8 cellular contexts compared by ENCODE assay signal in genomic region chr3:49021213-49021812, GRCh38. TPM values are rescaled to one million over a fixed set of nuclear protein-coding genes. Genes with fewer than 3 reads are reported as not detected.
DNase-seq lines count a peak whose midpoint lies in the region; FAIRE-seq and TF ChIP-seq lines count a peak whose summit lies in the region.

No MANE protein-coding gene starts in this region.

- peaks cover 80% of the 10 kb centered on the region for H3F3A ChIP-seq in MM.1S (ENCODE audit: insufficient read depth, low read length)

- 0 to 2% (median 1%) methylated on average over 15 to 60 of the region's 60 CpGs for WGBS in stomach, 5 donors

- peak in 2 of 4 donors; percentile 99 for TF ChIP-seq POLR2A in stomach (IDR thresholded peaks at IDR 0.05)

- peak overlapping the region; percentile 93 for H3K4me3 ChIP-seq in MM.1S (ENCODE audit: low read length)
- H3K4me3 ChIP-seq in fibroblast of villous mesenchyme (ENCODE audit: low read depth, low read length) = peak overlapping the region; percentile 91
- H3K4me3 ChIP-seq in stomach = peak overlapping the region; percentile 77 to 94 (median 85)

- intact Hi-C loops in stomach (cut with DNase I; ENCODE audit: low total_unique reads) = no loop called here

- H3K4me2 ChIP-seq in MM.1S (ENCODE audit: low read depth, low read length) = peak overlapping the region; percentile 95

- H3K4me3 Mint-ChIP-seq in neural crest cell = peak overlapping the region; percentile 98

- H3K4me1 ChIP-seq in MM.1S (ENCODE audit: low read length) (peaks cover 50% of the 10 kb centered on the region), stomach (peaks cover 44 to 79% (median 77%) of the 10 kb centered on the region in 4 donors)

- peaks cover 36% of the 10 kb centered on the region for H3K4me1 Mint-ChIP-seq in neural crest cell

- DNase-seq in HCEC 1CT (peak; percentile 96), MM.1S (peak; percentile 99), SHP77 treated with DMSO at 0.1 percent for 48 hours (lab: John Stamatoyannopoulos, UW) (peak; percentile 93), activated gamma-delta T cell treated with Interleukin-2 at 50 U/mL for 16 hours (peak; percentile 99), fibroblast of villous mesenchyme (ENCODE audit: low read depth) (peak; percentile 98), neural crest cell (ENCODE audit: low read depth, low spot score) (peak; percentile 98), stomach (peak; percentile 100)

- H3K9me2 ChIP-seq in MM.1S (replicated peaks; ENCODE audit: insufficient read depth, low read length) = no peaks in the 10 kb centered on the region

- H2AFZ ChIP-seq in MM.1S (ENCODE audit: low read length) = peak overlapping the region; percentile 80

- peaks cover 16% of the 10 kb centered on the region for H3K36me3 Mint-ChIP-seq in neural crest cell (ENCODE audit: low read depth)

- no peaks in the 10 kb centered on the region for H4K20me1 ChIP-seq in MM.1S (ENCODE audit: insufficient read depth, low read length)

- peaks cover 9% of the 10 kb centered on the region; the same call in 1 of the 2 replicates for H3K36me3 ChIP-seq in MM.1S (replicated peaks; ENCODE audit: insufficient read depth, low read length)
- peaks cover 30 to 41% (median 40%) of the 10 kb centered on the region in 4 donors for H3K36me3 ChIP-seq in stomach

- H3K9me3 Mint-ChIP-seq in neural crest cell = no peaks in the 10 kb centered on the region

- TF ChIP-seq EP300 in stomach (IDR thresholded peaks at IDR 0.05) = no peak

- H3K27me3 Mint-ChIP-seq in neural crest cell (ENCODE audit: low read depth) = peaks cover 6% of the 10 kb centered on the region

- H3K27ac Mint-ChIP-seq in neural crest cell (ENCODE audit: unreplicated experiment) = peak overlapping the region; percentile 98

- H3K27ac ChIP-seq in MM.1S (ENCODE audit: low read length) (peak overlapping the region; percentile 99), stomach (peak overlapping the region; percentile 98 to 100 (median 99))

- FAIRE-seq in G401.6 (lab: Jason Lieb, UNC) = peak; percentile 97

- H3K9ac ChIP-seq in MM.1S (ENCODE audit: low read length) = peak overlapping the region; percentile 97

- no peaks in the 10 kb centered on the region for H3K9me3 ChIP-seq in MM.1S (replicated peaks; ENCODE audit: insufficient read depth, low read length)
- no peaks in the 10 kb centered on the region for H3K9me3 ChIP-seq in stomach

- no peak for TF ChIP-seq CTCF in MM.1S (IDR thresholded peaks at IDR 0.05; ENCODE audit: low read length)
- no peak for TF ChIP-seq CTCF in fibroblast of villous mesenchyme (IDR thresholded peaks at IDR 0.05; ENCODE audit: insufficient read depth, low read depth, low read length)
- TF ChIP-seq CTCF in neural crest cell (conservative IDR thresholded peaks at IDR 0.05) = no peak
- no peak for TF ChIP-seq CTCF in stomach (IDR thresholded peaks at IDR 0.05)

- H3K27me3 ChIP-seq in MM.1S (replicated peaks; ENCODE audit: insufficient read depth, low read length) (no peaks in the 10 kb centered on the region), stomach (no peaks in the 10 kb centered on the region)

- H3K79me2 ChIP-seq in MM.1S (ENCODE audit: low read length) = peaks cover 59% of the 10 kb centered on the region

RNA-seq across cellular contexts. Expression of gene NDUFAF3, which starts 0.6 kb away (rescaled TPM):
- total RNA-seq in fibroblast of villous mesenchyme (39.3 and 48.3 TPM in 2 replicates), neural crest cell (69.5 and 70.9 TPM in 2 replicates), stomach (10 to 100 TPM; 41.3 to 74.8 (median 44.9) TPM)
- 100 to 1,000 TPM in 1 of 3 donors, 10 to 100 TPM in 2; 93.3 to 105 (median 94.2) TPM for polyA plus RNA-seq in stomach

RNA-seq across cellular contexts. Expression of gene DALRD3, which starts 2.9 kb away (rescaled TPM):
- total RNA-seq in fibroblast of villous mesenchyme (40.6 and 43.2 TPM in 2 replicates), neural crest cell (28.2 and 28.7 TPM in 2 replicates), stomach (10 to 100 TPM in 4 of 5 donors, 1 to 10 TPM in 1; 2.3 to 74.1 (median 47.1) TPM)
- polyA plus RNA-seq in stomach = 10 to 100 TPM; 34.9 to 41.4 (median 35.0) TPM

RNA-seq across cellular contexts. Expression of gene IMPDH2, which starts 7.9 kb away (rescaled TPM):
- 225 and 260 TPM in 2 replicates for total RNA-seq in fibroblast of villous mesenchyme
- total RNA-seq in neural crest cell = 259 and 261 TPM in 2 replicates
- 100 to 1,000 TPM in 3 of 5 donors, 10 to 100 TPM in 2; 50.4 to 159 (median 107) TPM for total RNA-seq in stomach
- polyA plus RNA-seq in stomach = 100 to 1,000 TPM in 2 of 3 donors, 10 to 100 TPM in 1; 90.9 to 156 (median 107) TPM

RNA-seq across cellular contexts. Expression of gene WDR6, which starts 14.1 kb away (rescaled TPM):
- total RNA-seq in fibroblast of villous mesenchyme = 75.6 and 77.3 TPM in 2 replicates
- 284 and 294 TPM in 2 replicates for total RNA-seq in neural crest cell
- 100 to 1,000 TPM in 4 of 5 donors, 10 to 100 TPM in 1; 51.6 to 184 (median 151) TPM for total RNA-seq in stomach
- polyA plus RNA-seq in stomach = 100 to 1,000 TPM in 1 of 3 donors, 10 to 100 TPM in 2; 59.4 to 133 (median 65.3) TPM

RNA-seq across cellular contexts. Expression of gene P4HTM, which starts 31.3 kb away (rescaled TPM):
- total RNA-seq in fibroblast of villous mesenchyme (23.8 and 26.8 TPM in 2 replicates), neural crest cell (29.1 and 31.4 TPM in 2 replicates), stomach (100 to 1,000 TPM in 3 of 5 donors, 10 to 100 TPM in 2; 34.0 to 383 (median 158) TPM)
- polyA plus RNA-seq in stomach = 10 to 100 TPM; 19.1 to 49.2 (median 21.2) TPM

Comparison
In these comparisons a context has a peak if more than half of its experiments do, and no peak if none do; other contexts are left out.
1. Peak in every context shown above with its lines: DNase-seq, H3K4me3 ChIP-seq and H3K27ac ChIP-seq.